Comparison of ENCODE assay signal across 18 cellular contexts in genomic region chr1:201665036-201665435, GRCh38.
DNase-seq lines count a peak whose midpoint lies in the region; ATAC-seq and TF ChIP-seq lines count a peak whose summit lies in the region.
"Had no signal": no experiment of that assay in that cellular context is flagged by ENCODE, and none has a peak within 500 bp of the region (broad histone marks: within the 10 kb centered on the region; RNA-seq: fewer than 3 reads in every experiment).

No MANE protein-coding gene starts in this region.

- ATAC-seq in HG03571 (IDR thresholded peaks at IDR 0.05; ENCODE audit: unreplicated experiment) (no peak), GM18498 (IDR thresholded peaks at IDR 0.05; ENCODE audit: unreplicated experiment) (no peak)
- ATAC-seq: CD8-positive, alpha-beta T cell had no signal

- H3K27ac ChIP-seq in angular gyrus (ENCODE audit: low read depth, low read length) (peak overlapping the region; percentile 56), vagina (no peak overlapping the region)
- H3K27ac ChIP-seq: BLaER1 treated with 17β-estradiol and CSF1 and Interleukin-3, amounts not matched to agents 10 nM and 100 nM had no signal

- H3K36me3 ChIP-seq in vagina: no peaks in the 10 kb centered on the region

- H3K4me1 ChIP-seq in vagina: no peaks in the 10 kb centered on the region

- no peak overlapping the region for H3K4me3 ChIP-seq in vagina
- H3K4me3 ChIP-seq: BLaER1 treated with 17β-estradiol and CSF1 and Interleukin-3, amounts not matched to agents 10 nM and 100 nM had no signal

- no peak for TF ChIP-seq CTCF in vagina (IDR thresholded peaks at IDR 0.05)

- DNase-seq in head of caudate nucleus: peak in 27 of 42 donors; percentile 27 to 75 (median 54)
- DNase-seq in occipital lobe (lab: John Stamatoyannopoulos, UW): peak; percentile 40
- no peak for DNase-seq in vagina (ENCODE audit: extremely low spot score in 2 of 2)
- no peak for DNase-seq in NCI-H446 (lab: John Stamatoyannopoulos, UW)
- DNase-seq: CD8-positive, alpha-beta T cell; DND-41; NCI-H1694; NCI-H2081; NCI-H2171; NCI-H345; NCI-H524 treated with DMSO at 0.1 percent for 48 hours; NCI-H82; OCI-M1; Right ventricle myocardium superior had no signal

- H3K9me3 ChIP-seq in vagina: no peaks in the 10 kb centered on the region
- H3K9me3 ChIP-seq: BLaER1 treated with 17β-estradiol and CSF1 and Interleukin-3, amounts not matched to agents 10 nM and 100 nM had no signal

- intact Hi-C loops in head of caudate nucleus (cut with DNase I): no loop called here
- intact Hi-C loops in vagina (cut with DNase I): no loop called here

- no peak for TF ChIP-seq POLR2A in vagina (IDR thresholded peaks at IDR 0.05)

- H3K27me3 ChIP-seq in vagina: no peaks in the 10 kb centered on the region
- H3K27me3 ChIP-seq: BLaER1 treated with 17β-estradiol and CSF1 and Interleukin-3, amounts not matched to agents 10 nM and 100 nM had no signal

Comparison
In these comparisons a context has a peak if more than half of its experiments do, and no peak if none do; other contexts are left out.
1. DNase-seq: peak in head of caudate nucleus (27 of 42) and occipital lobe (single experiment); none in vagina (0 of 2) and NCI-H446 (0 of 2).